ENCODE assay signal across 8 cellular contexts in the genomic region with DNA sequence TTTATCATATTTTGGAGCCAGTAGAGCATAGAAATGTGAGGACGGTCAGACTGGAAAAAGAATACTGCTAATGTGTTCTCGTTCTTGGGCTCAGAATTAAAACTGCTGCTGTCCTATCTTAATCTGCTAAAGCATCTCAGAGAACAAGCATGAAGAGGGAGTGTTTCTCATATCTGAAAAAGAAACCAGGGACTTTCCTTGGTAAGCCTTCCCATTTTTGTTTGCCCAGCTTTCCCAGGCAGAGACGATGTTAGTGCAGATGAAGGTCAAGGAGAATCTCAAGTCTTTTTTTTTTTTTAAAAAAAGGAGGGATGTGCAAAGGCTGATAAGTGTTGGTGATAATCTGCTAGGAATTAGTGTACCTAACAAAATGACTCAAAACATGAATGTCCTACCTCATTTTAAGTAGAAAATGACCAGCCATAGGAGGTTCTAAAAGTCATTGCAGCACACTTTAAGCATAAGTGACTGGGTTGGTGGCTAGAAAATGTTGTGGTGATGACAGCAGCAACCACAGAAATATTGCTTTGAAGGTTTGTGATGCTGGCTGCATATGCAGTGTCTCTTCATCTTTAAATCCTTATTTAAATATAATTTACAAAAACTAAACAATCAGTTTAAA. TPM values are rescaled to one million over a fixed set of nuclear protein-coding genes. Genes with fewer than 3 reads are reported as not detected.
DNase-seq lines count a peak whose midpoint lies in the region; ATAC-seq and TF ChIP-seq lines count a peak whose summit lies in the region.

No MANE protein-coding gene starts in this region.

- no peaks in the 10 kb centered on the region for H3K36me3 ChIP-seq in sigmoid colon

- no peak for TF ChIP-seq CTCF in sigmoid colon (IDR thresholded peaks at IDR 0.05)

- H3K36me3 Mint-ChIP-seq in activated T-helper 17 cell treated with anti-CD3 and anti-CD28 coated beads, Interleukin-2, amount 50 U/mL, for 72 hours (ENCODE audit: low read depth), result peaks cover 4% of the 10 kb centered on the region

- H3K4me1 ChIP-seq in sigmoid colon, result peaks cover 4 to 71% (median 58%) of the 10 kb centered on the region in 4 donors

- peak overlapping the region; percentile 90 to 95 (median 93) for H3K27ac ChIP-seq in sigmoid colon

- ATAC-seq in GM18909 (IDR thresholded peaks at IDR 0.05; ENCODE audit: poor library complexity, unreplicated experiment) (peak; percentile 48), HG02759 (IDR thresholded peaks at IDR 0.05; ENCODE audit: unreplicated experiment) (peak; percentile 52), HG02970 (IDR thresholded peaks at IDR 0.05; ENCODE audit: low FRiP score, unreplicated experiment) (no peak)
- ATAC-seq in activated T-helper 17 cell treated with anti-CD3 and anti-CD28 coated beads, Interleukin-2, amount 50 U/mL, for 72 hours (replicated peaks), result peak; percentile 63

- WGBS in sigmoid colon, 2 donors, result 40 to 49% methylated on average over 3 of the region's 3 CpGs

- TF ChIP-seq EP300 in sigmoid colon (IDR thresholded peaks at IDR 0.05), result no peak

- H3K27me3 Mint-ChIP-seq in activated T-helper 17 cell treated with anti-CD3 and anti-CD28 coated beads, Interleukin-2, amount 50 U/mL, for 72 hours, result no peaks in the 10 kb centered on the region

- H3K9me3 Mint-ChIP-seq in activated T-helper 17 cell treated with anti-CD3 and anti-CD28 coated beads, Interleukin-2, amount 50 U/mL, for 72 hours, result no peaks in the 10 kb centered on the region

- intact Hi-C loops in sigmoid colon (cut with DNase I), result loop anchor here (5.0 kb wide), 1 partner anchor 85 kb away; no protein-coding TSS in a partner anchor

- no peaks in the 10 kb centered on the region for H3K27me3 ChIP-seq in sigmoid colon

- H3K4me1 Mint-ChIP-seq in activated T-helper 17 cell treated with anti-CD3 and anti-CD28 coated beads, Interleukin-2, amount 50 U/mL, for 72 hours, result peaks cover 7% of the 10 kb centered on the region

- no peak overlapping the region for H3K4me3 Mint-ChIP-seq in activated T-helper 17 cell treated with anti-CD3 and anti-CD28 coated beads, Interleukin-2, amount 50 U/mL, for 72 hours

- H3K9me3 ChIP-seq in sigmoid colon, result no peaks in the 10 kb centered on the region

- no peak for DNase-seq in sigmoid colon
- DNase-seq in NCI-H2171 (lab: John Stamatoyannopoulos, UW), result no peak
- DNase-seq in activated CD4-positive, CD25-positive, alpha-beta regulatory T cell (lab: John Stamatoyannopoulos, UW), result no peak
- no peak for DNase-seq in NK-92 treated with Interleukin-12 subunit alpha and Interleukin-12 subunit beta, amount 100 ng/mL, for 24 hours (lab: John Stamatoyannopoulos, UW)

- peak overlapping the region; percentile 14 for H3K27ac Mint-ChIP-seq in activated T-helper 17 cell treated with anti-CD3 and anti-CD28 coated beads, Interleukin-2, amount 50 U/mL, for 72 hours

- TF ChIP-seq POLR2A in sigmoid colon (IDR thresholded peaks at IDR 0.05), result no peak

- H3K4me3 ChIP-seq in sigmoid colon, result peak overlapping the region; percentile 62 to 82 (median 66)

RNA-seq across cellular contexts. Expression of gene CMSS1, which starts 55.1 kb away (rescaled TPM):
- total RNA-seq in activated T-helper 17 cell treated with anti-CD3 and anti-CD28 coated beads, Interleukin-2, amount 50 U/mL, for 72 hours, result 10 to 100 TPM; 29.8 to 67.4 TPM
- total RNA-seq in sigmoid colon, result 10 to 100 TPM; 11.1 to 19.4 (median 16.6) TPM
- 10 to 100 TPM in 1 of 3 donors, 1 to 10 TPM in 2; 6.0 to 19.2 (median 7.6) TPM for polyA plus RNA-seq in sigmoid colon
